In the genomic region with DNA sequence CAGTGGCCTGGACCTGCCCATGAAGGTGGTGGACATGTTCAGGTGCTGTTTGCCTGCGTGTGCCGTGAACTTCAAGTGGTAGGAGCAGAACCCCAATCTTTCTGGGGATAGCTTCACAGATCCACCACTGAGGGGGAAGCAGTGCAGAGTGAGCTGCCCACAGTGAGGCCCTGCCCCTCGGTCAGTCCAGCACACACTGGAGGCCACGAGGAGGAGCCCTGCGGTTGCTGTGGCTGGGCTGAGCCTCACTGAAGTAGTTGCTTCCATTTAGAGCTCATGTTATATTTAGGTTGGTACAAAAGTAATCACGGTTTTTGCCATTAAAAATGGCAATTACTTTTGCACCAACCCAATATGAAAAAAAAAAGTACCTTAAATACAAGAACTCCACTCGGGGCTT, we compare ENCODE assay signal across 8 cellular contexts. TPM values are rescaled to one million over a fixed set of nuclear protein-coding genes. Genes with fewer than 3 reads are reported as not detected.
DNase-seq lines count a peak whose midpoint lies in the region; TF ChIP-seq lines count a peak whose summit lies in the region.
"Not testable (repeated sequence)": the region's sequence is repeated elsewhere in the genome, so short reads cannot be mapped to it uniquely, and the experiment has no call there.
"Had no signal": no experiment of that assay in that cellular context is flagged by ENCODE, and none has a peak within 500 bp of the region (broad histone marks: within the 10 kb centered on the region; RNA-seq: fewer than 3 reads in every experiment).

No MANE protein-coding gene starts in this region.

- H3K4me1 Mint-ChIP-seq in Calu3 (ENCODE audit: low read depth, unreplicated experiment): not testable (repeated sequence)

- POLR2A ChIA-PET in HEK293 (lab: Yijun Ruan, JAX): not testable (repeated sequence)

- not testable (repeated sequence) for H3K27ac ChIP-seq in HEK293 (ENCODE audit: extremely low read depth, low read depth, low read length)

- H3K9me3 Mint-ChIP-seq in Calu3 (ENCODE audit: low read depth, unreplicated experiment): not testable (repeated sequence)

- not testable (repeated sequence) for TF ChIP-seq POLR2A in NB4 (IDR thresholded peaks at IDR 0.05; ENCODE audit: extremely low read depth, insufficient read length)

- peaks cover 14% of the 10 kb centered on the region for H3K36me3 Mint-ChIP-seq in Calu3 (ENCODE audit: insufficient read depth, unreplicated experiment)

- intact Hi-C loops in Calu3 (cut with micrococcal nuclease; ENCODE audit: unreplicated experiment): not testable (repeated sequence)
- intact Hi-C loops in posterior vena cava (cut with DNase I): loop anchor here in 1 of 2 donors (10.0 kb wide), 1 partner anchor 125 kb away; no protein-coding TSS in a partner anchor

- not testable (repeated sequence) for H3K4me3 ChIP-seq in HEK293 (ENCODE audit: low read depth, low read length); NB4 (ENCODE audit: low read depth, low read length); choroid plexus epithelial cell (ENCODE audit: low read depth, low read length)

- not testable (repeated sequence) for TF ChIP-seq CTCF in Calu3 (IDR thresholded peaks at IDR 0.05; ENCODE audit: unreplicated experiment); HEK293 (tag by site-specific recombination; IDR thresholded peaks at IDR 0.05); NB4 (IDR thresholded peaks at IDR 0.05; ENCODE audit: low read depth, low read length)
- peak; percentile 11 for TF ChIP-seq CTCF in choroid plexus epithelial cell (conservative IDR thresholded peaks at IDR 0.05; ENCODE audit: low read depth, low read length)

- not testable (repeated sequence) for DNase-seq in Calu3
- DNase-seq in NB4 (ENCODE audit: low read depth) (peak; percentile 30), UCSD-AML1 (lab: John Stamatoyannopoulos, UW; ENCODE audit: unreplicated experiment) (peak; percentile 10), choroid plexus epithelial cell (ENCODE audit: low read depth) (peak; percentile 30), posterior vena cava (ENCODE audit: low spot score) (peak; percentile 79)

- not testable (repeated sequence) for H3K4me1 ChIP-seq in HEK293 (ENCODE audit: control insufficient read depth, insufficient read depth, low read length)

- TSS peak; percentile 39 for BruUV-seq in Calu3 (replicated peaks; lab: Mats Ljungman, UMichigan)

- H3K27me3 Mint-ChIP-seq in Calu3 (ENCODE audit: unreplicated experiment): not testable (repeated sequence)

- H3K27ac Mint-ChIP-seq in Calu3 (ENCODE audit: unreplicated experiment): not testable (repeated sequence)

- not testable (repeated sequence) for H3K9me3 ChIP-seq in HEK293 (ENCODE audit: control insufficient read depth, insufficient read depth, low read depth, low read length)

- CTCF ChIA-PET in Calu3 (lab: Charles Lee): not testable (repeated sequence)
- CTCF ChIA-PET in HEK293 (lab: Yijun Ruan, JAX): interaction anchor here (0.7 kb wide), 2 partner anchors 112 to 138 kb away, joined by 3 read pairs; no protein-coding TSS in a partner anchor

- H3K4me3 Mint-ChIP-seq in Calu3 (ENCODE audit: low read depth, unreplicated experiment): not testable (repeated sequence)

- H3K36me3 ChIP-seq in HEK293 (ENCODE audit: control insufficient read depth in 2 of 2, insufficient read depth in 1 of 2, low read length in 2 of 2): not testable (repeated sequence)

TF ChIP-seq in HEK293, 187 proteins besides CTCF, POLR2A, EP300 and RAD21:
- TF ChIP-seq, protein P1, sequence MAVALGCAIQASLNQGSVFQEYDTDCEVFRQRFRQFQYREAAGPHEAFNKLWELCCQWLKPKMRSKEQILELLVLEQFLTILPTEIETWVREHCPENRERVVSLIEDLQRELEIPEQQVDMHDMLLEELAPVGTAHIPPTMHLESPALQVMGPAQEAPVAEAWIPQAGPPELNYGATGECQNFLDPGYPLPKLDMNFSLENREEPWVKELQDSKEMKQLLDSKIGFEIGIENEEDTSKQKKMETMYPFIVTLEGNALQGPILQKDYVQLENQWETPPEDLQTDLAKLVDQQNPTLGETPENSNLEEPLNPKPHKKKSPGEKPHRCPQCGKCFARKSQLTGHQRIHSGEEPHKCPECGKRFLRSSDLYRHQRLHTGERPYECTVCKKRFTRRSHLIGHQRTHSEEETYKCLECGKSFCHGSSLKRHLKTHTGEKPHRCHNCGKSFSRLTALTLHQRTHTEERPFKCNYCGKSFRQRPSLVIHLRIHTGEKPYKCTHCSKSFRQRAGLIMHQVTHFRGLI (tag by site-specific recombination; IDR thresholded peaks at IDR 0.05): peak; percentile 34; the same call in 1 of the 2 replicates

RNA-seq across cellular contexts. Expression of a gene that starts 2.1 kb away (rescaled TPM):
- total RNA-seq in Calu3 (2022) (0.50 and 0.61 TPM in 2 replicates), posterior vena cava (under 1 TPM; 0.19 to 0.23 TPM)
- total RNA-seq: CD4-positive, alpha-beta memory T cell; H4 had no signal
